ENCODE assay signal across 9 cellular contexts in genomic region chr5:78757269-78758053, GRCh38.
DNase-seq lines count a peak whose midpoint lies in the region; ATAC-seq and TF ChIP-seq lines count a peak whose summit lies in the region.
"Had no signal": no experiment of that assay in that cellular context is flagged by ENCODE, and none has a peak within 500 bp of the region (broad histone marks: within the 10 kb centered on the region; RNA-seq: fewer than 3 reads in every experiment).

No MANE protein-coding gene starts in this region.

- H3K4me1 ChIP-seq in OCI-LY7 (ENCODE audit: insufficient read depth, low read length, poor library complexity, severe bottlenecking), result peaks cover 89% of the 10 kb centered on the region
- H3K4me1 ChIP-seq in left lung, result peaks cover 0 to 12% of the 10 kb centered on the region in 2 donors
- H3K4me1 ChIP-seq: foreskin keratinocyte had no signal

- TF ChIP-seq POLR2A in GM18505 (IDR thresholded peaks at IDR 0.05; ENCODE audit: borderline replicate concordance, extremely low read depth, insufficient read depth, insufficient read length), result no peak

- peak overlapping the region; percentile 95 for H2AFZ ChIP-seq in OCI-LY7 (ENCODE audit: low read length)

- H3K4me3 ChIP-seq in OCI-LY7 (ENCODE audit: low read depth, low read length, poor library complexity, severe bottlenecking), result no peak overlapping the region
- H3K4me3 ChIP-seq in left lung, result no peak overlapping the region

- POLR2A ChIA-PET in OCI-LY7 (lab: Charles Lee), result interaction anchor here (0.5 to 2.9 kb wide), 9 partner anchors 8 to 466 kb away, joined by 3 to 14 read pairs (median 8); no protein-coding TSS in a partner anchor

- peak overlapping the region; percentile 64 for H3K4me2 ChIP-seq in OCI-LY7 (ENCODE audit: low read length)

- TF ChIP-seq CTCF in OCI-LY7 (conservative IDR thresholded peaks at IDR 0.05; ENCODE audit: low read length) (no peak), left lung (IDR thresholded peaks at IDR 0.05) (no peak)

- no TSS peak for BruUV-seq in OCI-LY7 (replicated peaks; lab: Mats Ljungman, UMichigan)

- peak; percentile 0 for ATAC-seq in GM18505 (IDR thresholded peaks at IDR 0.05; ENCODE audit: unreplicated experiment)
- ATAC-seq in GM21825 (IDR thresholded peaks at IDR 0.05; ENCODE audit: unreplicated experiment), result peak; percentile 46
- peak; percentile 12 for ATAC-seq in left lung
- ATAC-seq: foreskin keratinocyte had no signal

- CTCF ChIA-PET in OCI-LY7 (lab: Charles Lee; ENCODE audit: unreplicated experiment), result interaction anchor here (0.6 kb wide), 1 partner anchor 155 kb away, joined by 3 read pairs; no protein-coding TSS in a partner anchor

- H3K79me2 ChIP-seq in OCI-LY7 (ENCODE audit: insufficient read depth, low read depth, low read length), result no peaks in the 10 kb centered on the region

- H3K9me2 ChIP-seq in OCI-LY7 (ENCODE audit: insufficient read depth, low read length), result no peaks in the 10 kb centered on the region

- intact Hi-C loops in OCI-LY7 (cut with micrococcal nuclease; ENCODE audit: unreplicated experiment), result no loop called here
- intact Hi-C loops in left lung (cut with DNase I), result no loop called here

- H3K27ac ChIP-seq in OCI-LY7 (ENCODE audit: low read depth, low read length, poor library complexity, severe bottlenecking), result peak overlapping the region; percentile 57
- H3K27ac ChIP-seq in left lung, result no peak overlapping the region
- H3K27ac ChIP-seq: foreskin keratinocyte had no signal

- no peaks in the 10 kb centered on the region for H3K27me3 ChIP-seq in left lung
- H3K27me3 ChIP-seq: foreskin keratinocyte had no signal

- H3K36me3 ChIP-seq in OCI-LY7 (ENCODE audit: insufficient read depth, low read length) (no peaks in the 10 kb centered on the region), left lung (no peaks in the 10 kb centered on the region)

- DNase-seq in OCI-LY7 (ENCODE audit: low spot score) (no peak), left lung (no peak), germinal center (ENCODE audit: low spot score) (no peak), NCI-H1105 treated with DMSO at 0.1 percent for 48 hours (lab: John Stamatoyannopoulos, UW) (no peak), NK-92 (lab: John Stamatoyannopoulos, UW; ENCODE audit: unreplicated experiment) (no peak)
- no peak for DNase-seq in NK-92 treated with Interleukin-12 subunit alpha and Interleukin-12 subunit beta, amount 100 ng/mL, for 24 hours (lab: John Stamatoyannopoulos, UW)
- DNase-seq: foreskin keratinocyte had no signal

- H3K9me3 ChIP-seq in OCI-LY7 (ENCODE audit: low read length) (no peaks in the 10 kb centered on the region), left lung (no peaks in the 10 kb centered on the region)

- H4K20me1 ChIP-seq in OCI-LY7 (ENCODE audit: insufficient read depth, low read length), result no peaks in the 10 kb centered on the region
